ENCODE assay signal across 8 cellular contexts in the genomic region with DNA sequence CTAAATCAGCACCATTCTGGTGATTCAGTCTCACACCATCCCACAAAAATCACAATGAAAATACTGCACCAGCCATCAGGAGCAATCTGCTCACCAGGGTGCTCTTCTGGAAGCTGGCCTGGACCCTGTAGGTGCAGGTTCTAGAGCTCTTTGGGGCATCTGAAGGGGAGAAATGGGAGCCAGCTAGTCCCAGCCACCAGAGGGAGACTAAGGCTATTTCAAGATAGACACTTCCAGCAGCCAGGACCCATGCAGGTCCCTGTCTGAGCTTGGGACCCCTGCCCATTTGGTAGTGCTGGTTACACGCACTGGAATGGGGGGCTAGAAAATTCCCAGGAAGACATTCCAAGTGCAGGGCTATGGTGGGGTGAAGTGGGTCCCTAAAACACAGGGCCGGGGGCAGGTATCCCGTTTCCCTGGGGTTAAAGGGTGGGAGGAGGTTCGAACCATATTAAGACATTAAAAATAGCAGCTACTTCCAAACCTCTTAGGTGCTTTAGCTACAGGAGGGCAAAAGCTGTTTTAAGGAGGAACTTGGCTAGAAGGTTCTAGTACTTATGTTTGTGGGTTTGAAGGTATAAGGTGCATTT.
DNase-seq lines count a peak whose midpoint lies in the region; ATAC-seq and TF ChIP-seq lines count a peak whose summit lies in the region.

No MANE protein-coding gene starts in this region.

- CTCF ChIA-PET in RWPE1 (lab: Yijun Ruan, JAX), result interaction anchor here (0.5 to 4.0 kb wide), 17 partner anchors 16 to 698 kb away, joined by 3 to 73 read pairs (median 4); no protein-coding TSS in a partner anchor

- H2BK5ac ChIP-seq in mesenchymal stem cell (ENCODE audit: low read depth, low read length, poor library complexity, severe bottlenecking), result no peak overlapping the region

- H2BK15ac ChIP-seq in mesenchymal stem cell (ENCODE audit: low read depth, poor library complexity, severe bottlenecking), result no peak overlapping the region

- no peak; the same call in 1 of the 2 replicates for TF ChIP-seq CTCF in RWPE1 (conservative IDR thresholded peaks at IDR 0.05; ENCODE audit: low read depth)

- no peak overlapping the region for H3K4me2 ChIP-seq in mesenchymal stem cell (ENCODE audit: low read length, poor library complexity, severe bottlenecking)

- no peak overlapping the region for H3K14ac ChIP-seq in mesenchymal stem cell (ENCODE audit: low read length in 2 of 2)

- H3K9me3 ChIP-seq in mesenchymal stem cell (ENCODE audit: control insufficient read depth, low read length), result no peaks in the 10 kb centered on the region

- H3K79me1 ChIP-seq in mesenchymal stem cell (replicated peaks; ENCODE audit: low read length, poor library complexity, severe bottlenecking), result no peaks in the 10 kb centered on the region

- no peak overlapping the region for H3K27ac ChIP-seq in RWPE1
- H3K27ac ChIP-seq in mesenchymal stem cell (ENCODE audit: low read length, poor library complexity, severe bottlenecking), result no peak overlapping the region

- H2BK12ac ChIP-seq in mesenchymal stem cell (ENCODE audit: low read length in 2 of 2), result no peak overlapping the region

- no peak overlapping the region for H3K4me3 ChIP-seq in mesenchymal stem cell (ENCODE audit: insufficient read depth in 1 of 2, low read depth in 1 of 2, low read length in 2 of 2)

- H4K8ac ChIP-seq in mesenchymal stem cell (ENCODE audit: low read length), result no peak overlapping the region

- 0% methylated on average over 1 of the region's 4 CpGs for WGBS in mesenchymal stem cell

- peak; percentile 44 for DNase-seq in CD1c-positive myeloid dendritic cell (ENCODE audit: extremely low spot score)
- peak; percentile 73 for DNase-seq in RWPE1 (ENCODE audit: low spot score)
- DNase-seq in cerebellar cortex (ENCODE audit: low spot score), result peak; percentile 32
- DNase-seq in mesenchymal stem cell, result peak; percentile 60
- no peak for DNase-seq in NCI-H774 (lab: John Stamatoyannopoulos, UW)
- DNase-seq in OCI-M2 (lab: John Stamatoyannopoulos, UW; ENCODE audit: unreplicated experiment), result no peak
- no peak for DNase-seq in NCI-H1436 (lab: John Stamatoyannopoulos, UW)

- no peak overlapping the region for H3K18ac ChIP-seq in mesenchymal stem cell (ENCODE audit: low read depth in 1 of 2, low read length in 2 of 2)

- no peak overlapping the region for H3K9ac ChIP-seq in mesenchymal stem cell (ENCODE audit: low read length)

- H3K4ac ChIP-seq in mesenchymal stem cell (ENCODE audit: low read depth in 1 of 2, low read length in 2 of 2), result no peak overlapping the region

- no peak overlapping the region for H4K91ac ChIP-seq in mesenchymal stem cell (ENCODE audit: low read length)

- H2AK5ac ChIP-seq in mesenchymal stem cell (ENCODE audit: low read length, severe bottlenecking), result no peak overlapping the region

- POLR2A ChIA-PET in RWPE1 (lab: Yijun Ruan, JAX; ENCODE audit: low non-redundant PET), result no interaction called here

- no peak overlapping the region for H2BK120ac ChIP-seq in mesenchymal stem cell (ENCODE audit: low read depth, low read length)

- no peak overlapping the region for H3K23ac ChIP-seq in mesenchymal stem cell (ENCODE audit: low read length in 2 of 2)

- no peak overlapping the region for H2AFZ ChIP-seq in mesenchymal stem cell (ENCODE audit: low read depth, low read length)

- peaks cover 0 to 3% of the 10 kb centered on the region in 2 experiments for H3K36me3 ChIP-seq in mesenchymal stem cell (ENCODE audit: control insufficient read depth in 1 of 2, insufficient read depth in 2 of 2, low read depth in 1 of 2, low read length in 2 of 2)

- H3K4me1 ChIP-seq in mesenchymal stem cell (ENCODE audit: control insufficient read depth, insufficient read depth, low read depth, low read length), result peaks cover 15% of the 10 kb centered on the region

- peaks cover 0 to 6% of the 10 kb centered on the region in 2 experiments for H3K27me3 ChIP-seq in mesenchymal stem cell (ENCODE audit: control insufficient read depth in 1 of 2, insufficient read depth in 1 of 2, low read length in 2 of 2)

- ATAC-seq in GM21529 (IDR thresholded peaks at IDR 0.05; ENCODE audit: unreplicated experiment), result peak; percentile 43

Comparison
In these comparisons a context has a peak if more than half of its experiments do, and no peak if none do; other contexts are left out.
1. DNase-seq: peak in CD1c-positive myeloid dendritic cell (single experiment), RWPE1 (single experiment), cerebellar cortex (single experiment) and mesenchymal stem cell (single experiment); none in NCI-H774 (single experiment), OCI-M2 (single experiment) and NCI-H1436 (single experiment).